23 cellular contexts compared by ENCODE assay signal in the genomic region with DNA sequence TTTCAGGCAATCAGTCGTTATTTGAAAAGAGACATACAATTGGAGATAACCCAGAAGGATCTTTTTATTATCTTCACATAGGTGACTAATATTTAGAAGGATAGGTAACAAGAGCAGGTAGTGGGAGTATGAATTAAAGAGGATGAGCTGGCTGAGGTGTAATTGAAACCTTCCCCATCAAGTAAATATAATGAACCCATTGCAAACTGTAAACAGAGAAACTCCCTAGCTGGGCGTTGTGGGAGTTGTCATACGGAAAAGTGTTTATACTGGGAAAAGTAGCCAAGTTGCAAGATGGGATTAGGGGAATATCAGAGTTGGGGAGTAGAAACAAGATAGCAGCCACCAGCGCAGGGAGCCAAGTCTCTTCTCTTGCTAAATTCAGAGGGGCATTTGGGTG.
A peak's percentile ranks its signal among the peaks of the same experiment; 100 is the strongest.
DNase-seq lines count a peak whose midpoint lies in the region; ATAC-seq and TF ChIP-seq lines count a peak whose summit lies in the region.
"Had no signal": no experiment of that assay in that cellular context is flagged by ENCODE, and none has a peak within 500 bp of the region (broad histone marks: within the 10 kb centered on the region; RNA-seq: fewer than 3 reads in every experiment).

No MANE protein-coding gene starts in this region.

- DNase-seq in DMS53 (lab: John Stamatoyannopoulos, UW): peak; percentile 4
- DNase-seq in DMS53 treated with DMSO at 0.1 percent for 48 hours (lab: John Stamatoyannopoulos, UW; ENCODE audit: unreplicated experiment): no peak
- no peak for DNase-seq in activated naive CD4-positive, alpha-beta T cell treated with Interleukin-2 at 50 U/mL for 16 hours
- peak; percentile 58 for DNase-seq in epithelial cell of esophagus (ENCODE audit: low read depth)
- no peak for DNase-seq in NOMO-1 (lab: John Stamatoyannopoulos, UW; ENCODE audit: unreplicated experiment in 2 of 2)
- no peak for DNase-seq in dorsolateral prefrontal cortex
- DNase-seq: BE2C; Calu3; CD4-positive, alpha-beta memory T cell; DMS79; H7; IMR-90; Karpas-422; MM.1S; NCI-H1092 treated with DMSO at 0.1 percent for 48 hours; NCI-H2081 treated with DMSO at 0.1 percent for 48 hours; NCI-H2227 treated with DMSO at 0.1 percent for 48 hours; NCI-H524 treated with DMSO at 0.1 percent for 48 hours; Peyer's patch had no signal

- intact Hi-C loops in dorsolateral prefrontal cortex (cut with DNase I): no loop called here

- H3K9me3 Mint-ChIP-seq in activated naive CD4-positive, alpha-beta T cell treated with anti-CD3 and anti-CD28 coated beads, Interleukin-2, amount 50 U/mL, for 24 hours: peaks cover 6% of the 10 kb centered on the region
- H3K9me3 Mint-ChIP-seq in stimulated activated memory B cell treated with anti-CD40 and anti-IgM and Interleukin-4, amounts not matched to agents 10 μg/mL and 1 μg/mL and 100 μg/mL, for 72 hours: peaks cover 2% of the 10 kb centered on the region

- H3K27me3 Mint-ChIP-seq in activated naive CD4-positive, alpha-beta T cell treated with anti-CD3 and anti-CD28 coated beads, Interleukin-2, amount 50 U/mL, for 24 hours: no peaks in the 10 kb centered on the region
- no peaks in the 10 kb centered on the region for H3K27me3 Mint-ChIP-seq in stimulated activated memory B cell treated with anti-CD40 and anti-IgM and Interleukin-4, amounts not matched to agents 10 μg/mL and 1 μg/mL and 100 μg/mL, for 72 hours
- H3K27me3 Mint-ChIP-seq: CD4-positive, alpha-beta memory T cell had no signal

- no peak overlapping the region for H3K4me3 Mint-ChIP-seq in activated naive CD4-positive, alpha-beta T cell treated with anti-CD3 and anti-CD28 coated beads, Interleukin-2, amount 50 U/mL, for 24 hours
- H3K4me3 Mint-ChIP-seq in stimulated activated memory B cell treated with anti-CD40 and anti-IgM and Interleukin-4, amounts not matched to agents 10 μg/mL and 1 μg/mL and 100 μg/mL, for 72 hours: no peak overlapping the region
- H3K4me3 Mint-ChIP-seq: CD4-positive, alpha-beta memory T cell had no signal

- peak overlapping the region; percentile 98 for H3K27ac Mint-ChIP-seq in activated naive CD4-positive, alpha-beta T cell treated with anti-CD3 and anti-CD28 coated beads, Interleukin-2, amount 50 U/mL, for 24 hours
- peak overlapping the region; percentile 82 for H3K27ac Mint-ChIP-seq in stimulated activated memory B cell treated with anti-CD40 and anti-IgM and Interleukin-4, amounts not matched to agents 10 μg/mL and 1 μg/mL and 100 μg/mL, for 72 hours

- H3K27me3 ChIP-seq in dorsolateral prefrontal cortex: no peaks in the 10 kb centered on the region
- H3K27me3 ChIP-seq: BE2C, Peyer's patch had no signal

- peaks cover 41% of the 10 kb centered on the region for H3K4me1 Mint-ChIP-seq in activated naive CD4-positive, alpha-beta T cell treated with anti-CD3 and anti-CD28 coated beads, Interleukin-2, amount 50 U/mL, for 24 hours
- H3K4me1 Mint-ChIP-seq in stimulated activated memory B cell treated with anti-CD40 and anti-IgM and Interleukin-4, amounts not matched to agents 10 μg/mL and 1 μg/mL and 100 μg/mL, for 72 hours: peaks cover 35% of the 10 kb centered on the region

- H3K4me3 ChIP-seq in epithelial cell of esophagus (ENCODE audit: low read length) (no peak overlapping the region), dorsolateral prefrontal cortex (no peak overlapping the region)
- H3K4me3 ChIP-seq: Peyer's patch had no signal

- no peak for TF ChIP-seq CTCF in epithelial cell of esophagus (IDR thresholded peaks at IDR 0.05; ENCODE audit: insufficient read depth, low read depth, low read length, missing control alignments)
- no peak for TF ChIP-seq CTCF in dorsolateral prefrontal cortex (IDR thresholded peaks at IDR 0.05 in 54 of 56, conservative IDR thresholded peaks at IDR 0.05 in 2 of 56; ENCODE audit: low read depth in 1 of 56, partially characterized antibody in 56 of 56)

- ATAC-seq in stimulated activated memory B cell treated with anti-CD40 and anti-IgM and Interleukin-4, amounts not matched to agents 10 μg/mL and 1 μg/mL and 100 μg/mL, for 72 hours: no peak
- ATAC-seq: Right ventricle myocardium inferior had no signal

- H3K27ac ChIP-seq in dorsolateral prefrontal cortex: no peak overlapping the region
- H3K27ac ChIP-seq: 22Rv1, Peyer's patch had no signal

- no peaks in the 10 kb centered on the region for H3K36me3 Mint-ChIP-seq in activated naive CD4-positive, alpha-beta T cell treated with anti-CD3 and anti-CD28 coated beads, Interleukin-2, amount 50 U/mL, for 24 hours
- H3K36me3 Mint-ChIP-seq in stimulated activated memory B cell treated with anti-CD40 and anti-IgM and Interleukin-4, amounts not matched to agents 10 μg/mL and 1 μg/mL and 100 μg/mL, for 72 hours: peaks cover 2% of the 10 kb centered on the region

Comparison
In these comparisons a context has a peak if more than half of its experiments do, and no peak if none do; other contexts are left out.
1. DNase-seq: peak in DMS53 (single experiment) and epithelial cell of esophagus (single experiment); none in DMS53 treated with DMSO at 0.1 percent for 48 hours (single experiment), activated naive CD4-positive, alpha-beta T cell treated with Interleukin-2 at 50 U/mL for 16 hours (single experiment), NOMO-1 (0 of 2) and dorsolateral prefrontal cortex (0 of 10).